Comparison of ENCODE assay signal across 8 cellular contexts in the genomic region with DNA sequence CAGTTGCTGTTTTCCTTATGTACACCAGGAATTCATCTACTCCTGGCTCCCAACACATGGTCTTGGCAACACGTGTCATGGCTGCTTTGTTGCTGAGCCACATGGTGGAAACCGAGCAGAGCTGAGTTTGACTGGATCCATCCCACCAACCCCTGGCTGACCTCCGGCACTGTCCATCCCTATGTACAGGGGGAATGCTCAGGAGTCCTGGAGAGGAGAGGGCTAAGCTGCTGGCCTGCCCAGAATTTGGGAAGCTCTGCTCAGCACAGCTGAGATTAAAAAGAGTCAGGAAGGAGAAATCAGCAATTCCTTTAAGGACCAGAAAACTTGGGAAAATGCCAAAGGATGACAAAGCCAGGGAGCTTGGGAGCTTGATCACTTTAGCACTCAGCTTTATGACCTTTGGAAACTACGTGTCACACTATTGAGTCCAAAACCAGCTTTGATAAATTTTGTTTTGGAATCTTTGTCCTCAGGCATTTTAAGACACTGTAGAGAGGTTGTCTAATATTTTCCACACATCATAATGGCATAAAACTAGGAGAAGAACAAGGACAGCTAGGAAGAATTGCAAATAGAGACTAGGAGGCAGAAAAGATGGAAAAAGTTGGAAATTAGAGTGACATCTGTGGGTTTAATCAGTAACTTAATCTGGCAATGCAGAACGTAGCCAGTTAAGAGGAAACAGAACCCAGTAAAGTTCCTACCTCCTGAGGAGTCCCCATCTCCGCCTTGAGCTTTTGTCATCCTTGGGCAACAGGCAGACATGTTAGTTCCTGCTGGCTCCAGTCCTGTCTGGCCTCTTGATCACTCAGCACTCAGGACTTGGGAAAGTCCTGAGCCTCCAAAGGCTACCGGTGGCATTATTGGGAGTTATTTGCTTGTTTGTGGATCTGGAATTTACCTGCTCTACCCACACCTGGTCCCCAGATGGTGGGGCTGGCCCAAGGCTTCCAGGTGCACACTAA.
A peak's percentile ranks its signal among the peaks of the same experiment; 100 is the strongest.
DNase-seq lines count a peak whose midpoint lies in the region; ATAC-seq and TF ChIP-seq lines count a peak whose summit lies in the region.

No MANE protein-coding gene starts in this region.

- no peak overlapping the region for H3K9ac ChIP-seq in trophoblast cell (ENCODE audit: low read length)

- H4K91ac ChIP-seq in trophoblast cell (ENCODE audit: low read depth, low read length) = peak overlapping the region; percentile 91

- no peak overlapping the region for H3K4me2 ChIP-seq in trophoblast cell (ENCODE audit: low read length)

- no peak overlapping the region for H3K4me3 ChIP-seq in fibroblast of the aortic adventitia (ENCODE audit: low read depth, low read length)
- H3K4me3 ChIP-seq in trophoblast cell (ENCODE audit: low read depth, low read length) = no peak overlapping the region

- peaks cover 19 to 28% of the 10 kb centered on the region in 2 experiments for H3K4me1 ChIP-seq in trophoblast cell (ENCODE audit: control insufficient read depth in 1 of 2, insufficient read depth in 2 of 2, low read length in 2 of 2)

- no peaks in the 10 kb centered on the region for H3K27me3 ChIP-seq in trophoblast cell (ENCODE audit: insufficient read depth, low read length)

- peak overlapping the region; percentile 45 for H2BK5ac ChIP-seq in trophoblast cell (ENCODE audit: low read depth, low read length, poor library complexity)

- H3K79me1 ChIP-seq in trophoblast cell (ENCODE audit: low read length) = peaks cover 40% of the 10 kb centered on the region

- no peak overlapping the region for H3K23ac ChIP-seq in trophoblast cell (ENCODE audit: low read length)

- H2AK5ac ChIP-seq in trophoblast cell (ENCODE audit: low read length) = peak overlapping the region; percentile 18

- H3K36me3 ChIP-seq in trophoblast cell (ENCODE audit: control insufficient read depth in 1 of 2, insufficient read depth in 2 of 2, low read length in 2 of 2) = no peaks in the 10 kb centered on the region

- no CpG with 5 or more reads among the region's 7 CpGs for WGBS in trophoblast cell (ENCODE audit: extremely low coverage, insufficient coverage, insufficient read length)

- H2AFZ ChIP-seq in trophoblast cell (ENCODE audit: insufficient read depth, low read length, poor library complexity) = peak overlapping the region; percentile 30

- no peaks in the 10 kb centered on the region for H3K79me2 ChIP-seq in trophoblast cell (ENCODE audit: control insufficient read depth, insufficient read depth, low read length, poor library complexity)

- no peaks in the 10 kb centered on the region for H3K9me3 ChIP-seq in trophoblast cell (ENCODE audit: insufficient read depth, low read depth, low read length)

- ATAC-seq in HG02678 (IDR thresholded peaks at IDR 0.05; ENCODE audit: unreplicated experiment) (no peak), HG03521 (IDR thresholded peaks at IDR 0.05; ENCODE audit: unreplicated experiment) (no peak)

- H3K27ac ChIP-seq in trophoblast cell (ENCODE audit: low read depth, low read length) = peak overlapping the region; percentile 56

- no peak overlapping the region for H3K4ac ChIP-seq in trophoblast cell (ENCODE audit: low read depth, low read length)

- peak overlapping the region; percentile 64 for H4K8ac ChIP-seq in trophoblast cell (ENCODE audit: low read depth, low read length)

- peak overlapping the region; percentile 76 for H3K14ac ChIP-seq in trophoblast cell (ENCODE audit: low read length)

- TF ChIP-seq CTCF in fibroblast of the aortic adventitia (IDR thresholded peaks at IDR 0.05; ENCODE audit: insufficient read depth, low read length) = no peak

- H3K18ac ChIP-seq in trophoblast cell (ENCODE audit: low read length) = peak overlapping the region; percentile 85

- H2BK12ac ChIP-seq in trophoblast cell (ENCODE audit: low read length) = peak overlapping the region; percentile 99

- DNase-seq in DMS53 treated with DMSO at 0.1 percent for 48 hours (lab: John Stamatoyannopoulos, UW; ENCODE audit: unreplicated experiment) (peak; percentile 52), RKO (ENCODE audit: low spot score) (peak; percentile 79), fibroblast of the aortic adventitia (ENCODE audit: low read depth) (peak; percentile 93), trophoblast cell (no peak), T-helper 9 cell (no peak), NCI-H510A (lab: John Stamatoyannopoulos, UW) (no peak)

- no peak overlapping the region for H4K12ac ChIP-seq in trophoblast cell (ENCODE audit: low read depth, low read length)

- H2BK120ac ChIP-seq in trophoblast cell (ENCODE audit: insufficient read depth, low read length, poor library complexity) = peak overlapping the region; percentile 64

Comparison
In these comparisons a context has a peak if more than half of its experiments do, and no peak if none do; other contexts are left out.
1. DNase-seq: peak in DMS53 treated with DMSO at 0.1 percent for 48 hours (single experiment), RKO (single experiment) and fibroblast of the aortic adventitia (single experiment); none in trophoblast cell (0 of 2), T-helper 9 cell (single experiment) and NCI-H510A (single experiment).